ENCODE assay signal across 28 cellular contexts in genomic region chr7:12694817-12695216, GRCh38.
"Had no signal": no experiment of that assay in that cellular context is flagged by ENCODE, and none has a peak within 500 bp of the region (broad histone marks: within the 10 kb centered on the region; RNA-seq: fewer than 3 reads in every experiment).

No MANE protein-coding gene starts in this region.

- H3K4me3 ChIP-seq: esophagus squamous epithelium, heart right ventricle, lower lobe of right lung, right lobe of liver, stomach, tibial artery, upper lobe of right lung had no signal

- H3K27me3 Mint-ChIP-seq: activated naive CD4-positive, alpha-beta T cell treated with anti-CD3 and anti-CD28 coated beads, Interleukin-2, amount 10 ng/mL, durations not matched to agents 7 days and 5 days; activated naive CD8-positive, alpha-beta T cell treated with anti-CD3 and anti-CD28 coated beads, Interleukin-2, amount 10 ng/mL, durations not matched to agents 7 days and 5 days; central memory CD8-positive, alpha-beta T cell; dendritic cell treated with granulocyte-macrophage colony-stimulating factor and Interleukin-4, amounts not matched to agents 40 ng/mL and 50 ng/mL, for 4 days; naive B cell had no signal

- H3K27me3 ChIP-seq: brain microvascular endothelial cell, esophagus squamous epithelium, heart right ventricle, neutrophil, right lobe of liver, stomach, tibial artery, upper lobe of right lung had no signal

- H3K27ac ChIP-seq: brain microvascular endothelial cell, epithelial cell of prostate, heart right ventricle, lower lobe of right lung, neutrophil, right lobe of liver, stomach, tibial artery, upper lobe of right lung had no signal

- H3K36me3 Mint-ChIP-seq: activated naive CD4-positive, alpha-beta T cell treated with anti-CD3 and anti-CD28 coated beads, Interleukin-2, amount 10 ng/mL, durations not matched to agents 7 days and 5 days; naive B cell had no signal

- H3K9me3 ChIP-seq: esophagus squamous epithelium, heart right ventricle, lower lobe of right lung, neutrophil, right lobe of liver, stomach, tibial artery, upper lobe of right lung had no signal

- ATAC-seq: heart right ventricle, lower lobe of right lung, right lobe of liver, upper lobe of right lung had no signal

- H3K4me1 ChIP-seq: right lobe of liver, tibial artery had no signal

- H3K4me3 Mint-ChIP-seq: activated naive CD4-positive, alpha-beta T cell treated with anti-CD3 and anti-CD28 coated beads, Interleukin-2, amount 10 ng/mL, durations not matched to agents 7 days and 5 days; activated naive CD8-positive, alpha-beta T cell treated with anti-CD3 and anti-CD28 coated beads, Interleukin-2, amount 10 ng/mL, durations not matched to agents 7 days and 5 days; activated T-helper 1 cell treated with anti-CD3 and anti-CD28 coated beads, Interleukin-12 subunit alpha, Interleukin-12 subunit beta, Interleukin-2, Interleukin-4 antibody, amounts not matched to agents 30 ng/mL and 10 ng/mL and 1 ng/mL, durations not matched to agents 14 hours and 24 hours and 36 hours; central memory CD8-positive, alpha-beta T cell; dendritic cell treated with granulocyte-macrophage colony-stimulating factor and Interleukin-4, amounts not matched to agents 40 ng/mL and 50 ng/mL, for 4 days; naive B cell; nephron progenitor cell had no signal

- H3K9me3 Mint-ChIP-seq: activated naive CD4-positive, alpha-beta T cell treated with anti-CD3 and anti-CD28 coated beads, Interleukin-2, amount 10 ng/mL, durations not matched to agents 7 days and 5 days; activated naive CD8-positive, alpha-beta T cell treated with anti-CD3 and anti-CD28 coated beads, Interleukin-2, amount 10 ng/mL, durations not matched to agents 7 days and 5 days; activated T-helper 1 cell treated with anti-CD3 and anti-CD28 coated beads, Interleukin-12 subunit alpha, Interleukin-12 subunit beta, Interleukin-2, Interleukin-4 antibody, amounts not matched to agents 30 ng/mL and 10 ng/mL and 1 ng/mL, durations not matched to agents 14 hours and 24 hours and 36 hours; central memory CD8-positive, alpha-beta T cell; dendritic cell treated with granulocyte-macrophage colony-stimulating factor and Interleukin-4, amounts not matched to agents 40 ng/mL and 50 ng/mL, for 4 days; naive B cell had no signal

- H3K36me3 ChIP-seq: brain microvascular endothelial cell, heart right ventricle, lower lobe of right lung, neutrophil, right lobe of liver, stomach, tibial artery, upper lobe of right lung had no signal

- DNase-seq: activated CD4-positive, alpha-beta T cell treated with anti-CD3 and anti-CD28 coated beads for 1 hour; activated CD4-positive, alpha-beta T cell treated with anti-CD3 and anti-CD28 coated beads, Interleukin-2, amount 50 U/mL, for 1 hour; activated CD8-positive, alpha-beta memory T cell treated with anti-CD3 and anti-CD28 coated beads, Interleukin-2, amount 50 U/mL, for 4 hours; activated gamma-delta T cell; activated naive CD4-positive, alpha-beta T cell treated with anti-CD3 and anti-CD28 coated beads, Interleukin-2, amount 10 ng/mL, durations not matched to agents 7 days and 5 days; activated naive CD8-positive, alpha-beta T cell treated with anti-CD3 and anti-CD28 coated beads, Interleukin-2, amount 10 ng/mL, durations not matched to agents 7 days and 5 days; activated T-cell treated with anti-CD3 and anti-CD28 coated beads, Interleukin-2, amount 50 U/mL, for 1 hour; amniotic stem cell; brain microvascular endothelial cell; esophagus squamous epithelium; foreskin melanocyte; heart right ventricle; lower lobe of right lung; naive B cell; nephron progenitor cell; right lobe of liver; stimulated activated CD4-positive, alpha-beta T cell treated with anti-CD3 and anti-CD28 coated beads, Interleukin-12 subunit alpha, Interleukin-12 subunit beta, amount 100 ng/mL, for 4 hours; stimulated activated CD4-positive, alpha-beta T cell treated with anti-CD3 and anti-CD28 coated beads, Interleukin-4, amount 100 ng/mL, for 1 hour; stomach; T-helper 2 cell; tibial artery; upper lobe of right lung had no signal

- H3K27ac Mint-ChIP-seq: activated naive CD4-positive, alpha-beta T cell treated with anti-CD3 and anti-CD28 coated beads, Interleukin-2, amount 10 ng/mL, durations not matched to agents 7 days and 5 days; activated naive CD8-positive, alpha-beta T cell treated with anti-CD3 and anti-CD28 coated beads, Interleukin-2, amount 10 ng/mL, durations not matched to agents 7 days and 5 days; activated T-helper 1 cell treated with anti-CD3 and anti-CD28 coated beads, Interleukin-12 subunit alpha, Interleukin-12 subunit beta, Interleukin-2, Interleukin-4 antibody, amounts not matched to agents 30 ng/mL and 10 ng/mL and 1 ng/mL, durations not matched to agents 14 hours and 24 hours and 36 hours; dendritic cell treated with granulocyte-macrophage colony-stimulating factor and Interleukin-4, amounts not matched to agents 40 ng/mL and 50 ng/mL, for 4 days; nephron progenitor cell had no signal

- FAIRE-seq: astrocyte had no signal
